Comparison of ENCODE assay signal across 12 cellular contexts in the genomic region with DNA sequence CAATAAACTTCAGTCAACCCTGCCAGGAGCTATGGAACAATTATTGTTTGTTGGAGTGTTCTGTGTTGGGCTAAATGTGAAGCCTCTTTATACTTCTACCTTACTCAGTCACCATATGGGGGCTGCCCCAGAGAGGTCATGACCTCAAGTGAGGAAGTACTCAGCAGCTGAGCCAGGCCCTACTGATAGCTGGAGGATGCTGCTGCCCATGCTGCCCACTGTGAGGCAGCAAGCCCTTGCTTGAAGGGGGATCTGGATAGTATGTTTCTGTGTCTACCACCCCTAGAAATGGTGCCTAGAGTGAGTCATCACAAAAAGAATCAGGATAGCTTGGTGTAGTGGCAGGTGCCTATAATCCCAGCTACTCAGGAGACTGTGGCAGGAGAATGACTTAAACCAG. TPM values are rescaled to one million over a fixed set of nuclear protein-coding genes. Genes with fewer than 3 reads are reported as not detected.
DNase-seq lines count a peak whose midpoint lies in the region; ATAC-seq and TF ChIP-seq lines count a peak whose summit lies in the region.
"Had no signal": no experiment of that assay in that cellular context is flagged by ENCODE, and none has a peak within 500 bp of the region (broad histone marks: within the 10 kb centered on the region; RNA-seq: fewer than 3 reads in every experiment).

No MANE protein-coding gene starts in this region.

- H3K9me3 ChIP-seq in OCI-LY3 (ENCODE audit: insufficient read depth, low read length) (no peaks in the 10 kb centered on the region), Peyer's patch (no peaks in the 10 kb centered on the region)
- H3K9me3 ChIP-seq: SJSA1 had no signal

- peaks cover 32% of the 10 kb centered on the region for H3K4me1 Mint-ChIP-seq in activated T-cell treated with anti-CD3 and anti-CD28 coated beads, Interleukin-2, amount 50 U/mL, for 72 hours (ENCODE audit: low read depth)
- H3K4me1 Mint-ChIP-seq in activated T-cell treated with anti-CD3 and anti-CD28 coated beads, Interleukin-2, amount 50 U/mL, for 4 hours (ENCODE audit: low read depth), result peaks cover 18% of the 10 kb centered on the region
- peaks cover 15 to 28% of the 10 kb centered on the region in 2 donors for H3K4me1 Mint-ChIP-seq in stimulated activated naive B cell treated with anti-CD40 and anti-IgM and Interleukin-4, amounts not matched to agents 10 μg/mL and 1 μg/mL and 100 μg/mL, for 72 hours

- TF ChIP-seq POLR2A in Peyer's patch (IDR thresholded peaks at IDR 0.05), result no peak

- H3K4me2 ChIP-seq in OCI-LY3 (ENCODE audit: low read length), result peak overlapping the region; percentile 58

- peak in 1 of 2 donors; percentile 37 for DNase-seq in activated T-cell treated with anti-CD3 and anti-CD28 coated beads, Interleukin-2, amount 50 U/mL, for 72 hours
- DNase-seq in activated T-cell treated with anti-CD3 and anti-CD28 coated beads, Interleukin-2, amount 50 U/mL, for 4 hours, result no peak
- no peak for DNase-seq in stimulated activated naive B cell treated with anti-CD40 and anti-IgM and Interleukin-4, amounts not matched to agents 10 μg/mL and 1 μg/mL and 100 μg/mL, for 72 hours
- no peak for DNase-seq in NCI-H2196 treated with DMSO at 0.1 percent for 48 hours (lab: John Stamatoyannopoulos, UW; ENCODE audit: unreplicated experiment)
- DNase-seq in Peyer's patch, result no peak
- DNase-seq: mesenchymal stem cell, NCI-H2171 treated with DMSO at 0.1 percent for 48 hours, small intestine had no signal

- peak overlapping the region; percentile 48 for H3K27ac Mint-ChIP-seq in activated T-cell treated with anti-CD3 and anti-CD28 coated beads, Interleukin-2, amount 50 U/mL, for 72 hours
- peak overlapping the region; percentile 65 for H3K27ac Mint-ChIP-seq in stimulated activated naive B cell treated with anti-CD40 and anti-IgM and Interleukin-4, amounts not matched to agents 10 μg/mL and 1 μg/mL and 100 μg/mL, for 72 hours

- H3K4me1 ChIP-seq in OCI-LY3 (ENCODE audit: low read length), result peaks cover 22% of the 10 kb centered on the region
- peaks cover 0 to 4% (median 0%) of the 10 kb centered on the region in 4 donors for H3K4me1 ChIP-seq in Peyer's patch

- H3K36me3 ChIP-seq in OCI-LY3 (replicated peaks; ENCODE audit: low read depth, low read length), result peaks cover 3% of the 10 kb centered on the region
- no peaks in the 10 kb centered on the region for H3K36me3 ChIP-seq in Peyer's patch

- TF ChIP-seq CTCF in OCI-LY3 (IDR thresholded peaks at IDR 0.05; ENCODE audit: low read depth, low read length), result peak; percentile 30
- TF ChIP-seq CTCF in Peyer's patch (IDR thresholded peaks at IDR 0.05), result no peak

- peak overlapping the region; percentile 39 for H3K27ac ChIP-seq in OCI-LY3 (ENCODE audit: low read length)
- H3K27ac ChIP-seq in Peyer's patch, result no peak overlapping the region
- H3K27ac ChIP-seq: SJSA1 had no signal

- H3K4me3 ChIP-seq in OCI-LY3 (ENCODE audit: low read length) (no peak overlapping the region; the same call in 1 of the 2 replicates), Peyer's patch (no peak overlapping the region)
- H3K4me3 ChIP-seq: SJSA1 had no signal

- H4K20me1 ChIP-seq in OCI-LY3 (ENCODE audit: insufficient read depth, low read length), result no peaks in the 10 kb centered on the region

- H3K79me2 ChIP-seq in OCI-LY3 (ENCODE audit: low read length), result peaks cover 14% of the 10 kb centered on the region

- no peaks in the 10 kb centered on the region for H3K27me3 Mint-ChIP-seq in activated T-cell treated with anti-CD3 and anti-CD28 coated beads, Interleukin-2, amount 50 U/mL, for 72 hours (ENCODE audit: low read depth)
- no peaks in the 10 kb centered on the region for H3K27me3 Mint-ChIP-seq in activated T-cell treated with anti-CD3 and anti-CD28 coated beads, Interleukin-2, amount 50 U/mL, for 4 hours (ENCODE audit: low read depth)
- no peaks in the 10 kb centered on the region for H3K27me3 Mint-ChIP-seq in stimulated activated naive B cell treated with anti-CD40 and anti-IgM and Interleukin-4, amounts not matched to agents 10 μg/mL and 1 μg/mL and 100 μg/mL, for 72 hours

- peaks cover 4 to 6% of the 10 kb centered on the region in 2 donors for H3K36me3 Mint-ChIP-seq in activated T-cell treated with anti-CD3 and anti-CD28 coated beads, Interleukin-2, amount 50 U/mL, for 72 hours (ENCODE audit: insufficient read depth in 2 of 2)
- H3K36me3 Mint-ChIP-seq in activated T-cell treated with anti-CD3 and anti-CD28 coated beads, Interleukin-2, amount 50 U/mL, for 4 hours (ENCODE audit: insufficient read depth), result peaks cover 8% of the 10 kb centered on the region
- H3K36me3 Mint-ChIP-seq in stimulated activated naive B cell treated with anti-CD40 and anti-IgM and Interleukin-4, amounts not matched to agents 10 μg/mL and 1 μg/mL and 100 μg/mL, for 72 hours, result peaks cover 8 to 9% of the 10 kb centered on the region in 2 donors

- H3K4me3 Mint-ChIP-seq in activated T-cell treated with anti-CD3 and anti-CD28 coated beads, Interleukin-2, amount 50 U/mL, for 72 hours, result no peak overlapping the region
- H3K4me3 Mint-ChIP-seq in activated T-cell treated with anti-CD3 and anti-CD28 coated beads, Interleukin-2, amount 50 U/mL, for 4 hours, result no peak overlapping the region
- H3K4me3 Mint-ChIP-seq in stimulated activated naive B cell treated with anti-CD40 and anti-IgM and Interleukin-4, amounts not matched to agents 10 μg/mL and 1 μg/mL and 100 μg/mL, for 72 hours, result no peak overlapping the region

- H3K27me3 ChIP-seq in OCI-LY3 (ENCODE audit: low read depth, low read length), result no peaks in the 10 kb centered on the region
- no peaks in the 10 kb centered on the region for H3K27me3 ChIP-seq in Peyer's patch
- H3K27me3 ChIP-seq: SJSA1 had no signal

- no peak overlapping the region for H3K9ac ChIP-seq in OCI-LY3 (ENCODE audit: low read length)

- ATAC-seq in activated T-cell treated with anti-CD3 and anti-CD28 coated beads, Interleukin-2, amount 50 U/mL, for 72 hours (replicated peaks in 1 of 2), result peak; percentile 10 to 52
- no peak for ATAC-seq in activated T-cell treated with anti-CD3 and anti-CD28 coated beads, Interleukin-2, amount 50 U/mL, for 4 hours
- ATAC-seq in HG02571 (IDR thresholded peaks at IDR 0.05; ENCODE audit: unreplicated experiment) (peak; percentile 43), GM18867 (IDR thresholded peaks at IDR 0.05; ENCODE audit: unreplicated experiment) (no peak)
- peak; percentile 45 to 52 for ATAC-seq in stimulated activated naive B cell treated with anti-CD40 and anti-IgM and Interleukin-4, amounts not matched to agents 10 μg/mL and 1 μg/mL and 100 μg/mL, for 72 hours (replicated peaks)

- no peak overlapping the region for H2AFZ ChIP-seq in OCI-LY3 (ENCODE audit: low read depth, low read length)

- no peaks in the 10 kb centered on the region for H3K9me3 Mint-ChIP-seq in activated T-cell treated with anti-CD3 and anti-CD28 coated beads, Interleukin-2, amount 50 U/mL, for 72 hours
- no peaks in the 10 kb centered on the region for H3K9me3 Mint-ChIP-seq in activated T-cell treated with anti-CD3 and anti-CD28 coated beads, Interleukin-2, amount 50 U/mL, for 4 hours
- H3K9me3 Mint-ChIP-seq in stimulated activated naive B cell treated with anti-CD40 and anti-IgM and Interleukin-4, amounts not matched to agents 10 μg/mL and 1 μg/mL and 100 μg/mL, for 72 hours, result no peaks in the 10 kb centered on the region

RNA-seq across cellular contexts. Expression of a gene that starts 4.5 kb away (rescaled TPM):
- total RNA-seq in activated T-cell treated with anti-CD3 and anti-CD28 coated beads, Interleukin-2, amount 50 U/mL, for 72 hours, result 1,000 to 10,000 TPM; 1,492 to 1,529 TPM
- total RNA-seq in activated T-cell treated with anti-CD3 and anti-CD28 coated beads, Interleukin-2, amount 50 U/mL, for 4 hours, result 1,000 to 10,000 TPM; 2,191 to 2,257 (median 2,224) TPM
- total RNA-seq in Peyer's patch, result 100 to 1,000 TPM; 392 to 657 (median 458) TPM

RNA-seq across cellular contexts. Expression of a gene that starts 14.0 kb away (rescaled TPM):
- 10 to 100 TPM; 26.8 to 31.9 TPM for total RNA-seq in activated T-cell treated with anti-CD3 and anti-CD28 coated beads, Interleukin-2, amount 50 U/mL, for 72 hours
- total RNA-seq in activated T-cell treated with anti-CD3 and anti-CD28 coated beads, Interleukin-2, amount 50 U/mL, for 4 hours, result 10 to 100 TPM; 24.1 to 25.8 (median 24.8) TPM
- 10 to 100 TPM; 15.5 to 25.5 (median 22.9) TPM for total RNA-seq in Peyer's patch

RNA-seq across cellular contexts. Expression of a gene that starts 33.4 kb away (rescaled TPM):
- 10 to 100 TPM; 19.2 to 23.5 TPM for total RNA-seq in activated T-cell treated with anti-CD3 and anti-CD28 coated beads, Interleukin-2, amount 50 U/mL, for 72 hours
- 10 to 100 TPM; 11.8 to 14.1 (median 12.9) TPM for total RNA-seq in activated T-cell treated with anti-CD3 and anti-CD28 coated beads, Interleukin-2, amount 50 U/mL, for 4 hours
- total RNA-seq in Peyer's patch, result 10 to 100 TPM in 1 of 4 donors, 1 to 10 TPM in 3; 3.3 to 18.2 (median 4.7) TPM

Comparison
In these comparisons a context has a peak if more than half of its experiments do, and no peak if none do; other contexts are left out.
1. ATAC-seq: peak in activated T-cell treated with anti-CD3 and anti-CD28 coated beads, Interleukin-2, amount 50 U/mL, for 72 hours (2 of 2), HG02571 (single experiment) and stimulated activated naive B cell treated with anti-CD40 and anti-IgM and Interleukin-4, amounts not matched to agents 10 μg/mL and 1 μg/mL and 100 μg/mL, for 72 hours (2 of 2); none in activated T-cell treated with anti-CD3 and anti-CD28 coated beads, Interleukin-2, amount 50 U/mL, for 4 hours (0 of 2) and GM18867 (single experiment).